10 cellular contexts compared by ENCODE assay signal in the genomic region with DNA sequence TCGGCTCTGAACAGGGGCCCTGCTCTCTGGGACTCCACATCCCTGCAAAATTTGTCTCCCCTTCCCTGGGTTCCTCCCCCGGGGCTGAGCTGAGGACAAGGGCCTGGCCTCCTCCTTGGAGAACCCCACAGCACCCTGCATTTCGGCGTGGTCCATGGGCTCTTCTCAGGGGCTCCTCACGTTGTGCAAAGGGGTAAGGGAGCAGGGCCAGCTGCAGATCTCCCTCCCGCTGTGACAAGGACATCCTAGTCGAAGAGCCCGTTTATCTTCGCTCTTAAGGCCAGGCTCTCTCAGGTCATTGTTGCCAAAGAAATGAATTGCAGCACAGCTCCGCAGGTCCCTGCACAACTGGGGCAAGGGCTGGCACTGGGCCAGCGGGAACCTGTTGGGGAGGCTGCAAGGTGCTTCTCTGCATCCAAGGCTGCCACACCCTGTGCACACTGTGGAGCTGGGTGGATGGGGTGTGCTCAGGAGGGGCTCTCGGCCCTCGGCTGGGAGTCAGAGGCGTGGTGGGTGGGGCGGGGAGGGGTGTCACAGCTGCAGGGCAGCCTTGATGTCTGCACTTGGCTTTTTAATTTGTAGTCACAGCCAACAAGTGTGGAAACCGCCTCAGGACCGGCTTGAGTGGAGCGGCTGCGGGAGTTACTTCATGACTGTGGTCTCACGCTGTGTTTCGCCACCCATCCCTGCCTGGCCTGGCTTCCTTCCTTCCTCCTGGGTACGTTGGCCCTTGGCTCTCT. TPM values are rescaled to one million over a fixed set of nuclear protein-coding genes. Genes with fewer than 3 reads are reported as not detected.
DNase-seq lines count a peak whose midpoint lies in the region; ATAC-seq and TF ChIP-seq lines count a peak whose summit lies in the region.
"Had no signal": no experiment of that assay in that cellular context is flagged by ENCODE, and none has a peak within 500 bp of the region (broad histone marks: within the 10 kb centered on the region; RNA-seq: fewer than 3 reads in every experiment).

No MANE protein-coding gene starts in this region.

- H3K4me1 ChIP-seq in psoas muscle: no peaks in the 10 kb centered on the region

- WGBS in psoas muscle, 3 donors: 37 to 49% (median 40%) methylated on average over 22 of the region's 22 CpGs

- intact Hi-C loops in psoas muscle (cut with DNase I): no loop called here

- no peaks in the 10 kb centered on the region for H3K9me3 ChIP-seq in psoas muscle

- H3K36me3 ChIP-seq in psoas muscle (ENCODE audit: insufficient read depth in 1 of 2, low read depth in 1 of 2): no peaks in the 10 kb centered on the region

- ATAC-seq in psoas muscle (peak in 3 of 4 donors; percentile 21 to 56 (median 54)), left lobe of liver (no peak), HG03039 (IDR thresholded peaks at IDR 0.05; ENCODE audit: unreplicated experiment) (no peak)

- H3K4me3 ChIP-seq in psoas muscle: no peak overlapping the region

- peaks cover 0 to 11% (median 0%) of the 10 kb centered on the region in 3 donors for H3K27me3 ChIP-seq in psoas muscle (ENCODE audit: insufficient read depth in 3 of 3, low read length in 2 of 3)

- no peak for TF ChIP-seq CTCF in psoas muscle (IDR thresholded peaks at IDR 0.05)

- H3K27ac ChIP-seq in psoas muscle: no peak overlapping the region

- DNase-seq in NCI-H1417 (lab: John Stamatoyannopoulos, UW): peak; percentile 46 to 76 (median 68)
- DNase-seq in NCI-H1417 treated with DMSO at 0.1 percent for 48 hours (lab: John Stamatoyannopoulos, UW): no peak
- peak; percentile 90 for DNase-seq in MV-4-11 (lab: John Stamatoyannopoulos, UW)
- peak; percentile 97 for DNase-seq in SKM-1 treated with dmso at 0.1 percent for 144 hours (lab: John Stamatoyannopoulos, UW; ENCODE audit: unreplicated experiment)
- peak; percentile 59 to 78 for DNase-seq in psoas muscle
- no peak for DNase-seq in left lobe of liver (ENCODE audit: low spot score)
- DNase-seq in medulla oblongata (ENCODE audit: extremely low spot score): no peak
- DNase-seq: activated CD4-positive, alpha-beta T cell treated with anti-CD3 and anti-CD28 coated beads, Interleukin-2, amount 10 ng/mL, durations not matched to agents 24 days and 14 days; effector CD8-positive, alpha-beta T cell had no signal

RNA-seq across cellular contexts. Expression of gene SEPTIN5, which starts 26.6 kb away (rescaled TPM):
- total RNA-seq in psoas muscle: 10 to 100 TPM in 1 of 4 donors, 1 to 10 TPM in 3; 6.0 to 10.9 (median 8.3) TPM
- 1 to 10 TPM; 3.7 to 7.0 (median 4.8) TPM for polyA plus RNA-seq in psoas muscle
- total RNA-seq in left lobe of liver: 1.1 TPM

RNA-seq across cellular contexts. Expression of gene GP1BB, which starts 35.6 kb away (rescaled TPM):
- total RNA-seq in psoas muscle (1 to 10 TPM in 1 of 4 donors, not detected in 3; 1.8 TPM), left lobe of liver (0.75 TPM)
- under 1 TPM; 0.14 to 0.63 (median 0.53) TPM for polyA plus RNA-seq in psoas muscle
- total RNA-seq: activated CD4-positive, alpha-beta T cell treated with anti-CD3 and anti-CD28 coated beads, Interleukin-2, amount 10 ng/mL, durations not matched to agents 24 days and 14 days had no signal

Comparison
In these comparisons a context has a peak if more than half of its experiments do, and no peak if none do; other contexts are left out.
1. DNase-seq: peak in NCI-H1417 (3 of 3), MV-4-11 (single experiment), SKM-1 treated with dmso at 0.1 percent for 144 hours (single experiment) and psoas muscle (2 of 2); none in NCI-H1417 treated with DMSO at 0.1 percent for 48 hours (single experiment), left lobe of liver (single experiment) and medulla oblongata (single experiment).
2. ATAC-seq: peak in psoas muscle (3 of 4); none in left lobe of liver (single experiment) and HG03039 (single experiment).